In genomic region chr2:235433860-235434259, GRCh38 we compare ENCODE assay signal across 1 cellular context.
TF ChIP-seq lines count a peak whose summit lies in the region.

No MANE protein-coding gene starts in this region.

TF ChIP-seq in Ishikawa, 13 proteins besides CTCF, POLR2A, EP300 and RAD21:
- no peak for TF ChIP-seq TAF1 (IDR thresholded peaks at IDR 0.05; ENCODE audit: low read depth)
- TF ChIP-seq FOXM1 (IDR thresholded peaks at IDR 0.05; ENCODE audit: borderline replicate concordance, low read depth) = no peak
- TF ChIP-seq ZBTB7A (IDR thresholded peaks at IDR 0.05; ENCODE audit: low read depth) = no peak
- TF ChIP-seq MAX (IDR thresholded peaks at IDR 0.05) = no peak
- no peak for TF ChIP-seq CREB1 (IDR thresholded peaks at IDR 0.05; ENCODE audit: low read depth)
- TF ChIP-seq EGR1 (IDR thresholded peaks at IDR 0.05) = no peak
- no peak for TF ChIP-seq NFIC (IDR thresholded peaks at IDR 0.05)
- no peak for TF ChIP-seq CEBPB (IDR thresholded peaks at IDR 0.05)
- TF ChIP-seq YY1 (IDR thresholded peaks at IDR 0.05; ENCODE audit: low read depth) = no peak
- no peak for TF ChIP-seq USF1 (IDR thresholded peaks at IDR 0.05)
- TF ChIP-seq TEAD4 (IDR thresholded peaks at IDR 0.05) = no peak
- no peak for TF ChIP-seq TCF12 (IDR thresholded peaks at IDR 0.05; ENCODE audit: low read depth)
- TF ChIP-seq, protein P1, sequence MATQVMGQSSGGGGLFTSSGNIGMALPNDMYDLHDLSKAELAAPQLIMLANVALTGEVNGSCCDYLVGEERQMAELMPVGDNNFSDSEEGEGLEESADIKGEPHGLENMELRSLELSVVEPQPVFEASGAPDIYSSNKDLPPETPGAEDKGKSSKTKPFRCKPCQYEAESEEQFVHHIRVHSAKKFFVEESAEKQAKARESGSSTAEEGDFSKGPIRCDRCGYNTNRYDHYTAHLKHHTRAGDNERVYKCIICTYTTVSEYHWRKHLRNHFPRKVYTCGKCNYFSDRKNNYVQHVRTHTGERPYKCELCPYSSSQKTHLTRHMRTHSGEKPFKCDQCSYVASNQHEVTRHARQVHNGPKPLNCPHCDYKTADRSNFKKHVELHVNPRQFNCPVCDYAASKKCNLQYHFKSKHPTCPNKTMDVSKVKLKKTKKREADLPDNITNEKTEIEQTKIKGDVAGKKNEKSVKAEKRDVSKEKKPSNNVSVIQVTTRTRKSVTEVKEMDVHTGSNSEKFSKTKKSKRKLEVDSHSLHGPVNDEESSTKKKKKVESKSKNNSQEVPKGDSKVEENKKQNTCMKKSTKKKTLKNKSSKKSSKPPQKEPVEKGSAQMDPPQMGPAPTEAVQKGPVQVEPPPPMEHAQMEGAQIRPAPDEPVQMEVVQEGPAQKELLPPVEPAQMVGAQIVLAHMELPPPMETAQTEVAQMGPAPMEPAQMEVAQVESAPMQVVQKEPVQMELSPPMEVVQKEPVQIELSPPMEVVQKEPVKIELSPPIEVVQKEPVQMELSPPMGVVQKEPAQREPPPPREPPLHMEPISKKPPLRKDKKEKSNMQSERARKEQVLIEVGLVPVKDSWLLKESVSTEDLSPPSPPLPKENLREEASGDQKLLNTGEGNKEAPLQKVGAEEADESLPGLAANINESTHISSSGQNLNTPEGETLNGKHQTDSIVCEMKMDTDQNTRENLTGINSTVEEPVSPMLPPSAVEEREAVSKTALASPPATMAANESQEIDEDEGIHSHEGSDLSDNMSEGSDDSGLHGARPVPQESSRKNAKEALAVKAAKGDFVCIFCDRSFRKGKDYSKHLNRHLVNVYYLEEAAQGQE (IDR thresholded peaks at IDR 0.05; ENCODE audit: low read depth) = no peak
